In the genomic region with DNA sequence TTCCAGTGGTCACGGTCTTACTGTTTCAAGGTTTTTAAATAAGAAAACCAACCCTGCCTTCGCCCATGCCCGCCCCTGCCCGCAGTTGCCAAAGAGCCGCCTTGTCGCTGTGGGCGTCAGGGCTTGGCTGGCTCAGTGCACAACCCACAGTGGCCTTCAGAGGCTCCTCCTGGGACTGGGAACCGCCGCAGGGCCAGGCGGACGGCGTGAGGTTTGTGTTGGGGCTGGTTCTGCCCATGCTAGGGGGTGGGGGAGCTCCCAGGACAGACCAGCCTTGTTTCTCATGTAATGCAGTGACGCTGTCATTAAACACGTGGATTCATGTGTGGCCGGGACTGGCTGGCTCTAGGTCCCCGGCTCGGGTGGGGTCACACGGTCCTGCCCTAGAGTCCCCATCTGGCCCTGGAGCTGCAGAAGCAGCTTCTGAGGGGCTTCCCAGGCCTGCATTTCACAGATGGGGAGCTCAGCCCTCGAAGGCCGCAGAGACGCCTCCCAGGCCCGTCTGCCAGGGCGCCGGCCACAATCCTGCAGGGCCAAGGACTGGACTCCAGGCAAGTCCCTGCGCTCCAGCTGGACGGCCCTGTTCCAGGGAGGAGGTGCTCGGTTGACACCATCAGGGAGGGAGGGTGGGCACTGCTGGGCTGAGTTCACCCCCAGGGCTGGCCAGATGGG, we compare ENCODE assay signal across 2 cellular contexts.
TF ChIP-seq lines count a peak whose summit lies in the region.

No MANE protein-coding gene starts in this region.

TF ChIP-seq in GM12878, 131 proteins besides CTCF, POLR2A, EP300 and RAD21:
- TF ChIP-seq PML (IDR thresholded peaks at IDR 0.05; ENCODE audit: low read length) (no peak), SMAD1 (IDR thresholded peaks at IDR 0.05; ENCODE audit: low read depth, partially characterized antibody) (no peak), BHLHE40 (IDR thresholded peaks at IDR 0.05; ENCODE audit: borderline replicate concordance in 1 of 2, low read depth in 2 of 2, low read length in 1 of 2) (no peak), DPF2 (IDR thresholded peaks at IDR 0.05) (no peak), BACH1 (IDR thresholded peaks at IDR 0.05; ENCODE audit: borderline replicate concordance) (no peak), BCL11A (IDR thresholded peaks at IDR 0.05; ENCODE audit: low read depth, low read length) (no peak), KLF5 (IDR thresholded peaks at IDR 0.05; ENCODE audit: partially characterized antibody) (no peak), STAT1 (conservative IDR thresholded peaks at IDR 0.05) (no peak), NFXL1 (IDR thresholded peaks at IDR 0.05; ENCODE audit: borderline replicate concordance) (no peak), KDM1A (IDR thresholded peaks at IDR 0.05; ENCODE audit: borderline replicate concordance) (no peak), SMAD5 (IDR thresholded peaks at IDR 0.05; ENCODE audit: low read depth) (no peak), TCF3 (IDR thresholded peaks at IDR 0.05; ENCODE audit: borderline replicate concordance, insufficient read depth, low read depth, low read length) (no peak)
- TF ChIP-seq, protein P1, sequence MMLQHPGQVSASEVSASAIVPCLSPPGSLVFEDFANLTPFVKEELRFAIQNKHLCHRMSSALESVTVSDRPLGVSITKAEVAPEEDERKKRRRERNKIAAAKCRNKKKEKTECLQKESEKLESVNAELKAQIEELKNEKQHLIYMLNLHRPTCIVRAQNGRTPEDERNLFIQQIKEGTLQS (IDR thresholded peaks at IDR 0.05; ENCODE audit: borderline replicate concordance, extremely low read depth, low read depth, low read length): no peak
- TF ChIP-seq, protein P2, sequence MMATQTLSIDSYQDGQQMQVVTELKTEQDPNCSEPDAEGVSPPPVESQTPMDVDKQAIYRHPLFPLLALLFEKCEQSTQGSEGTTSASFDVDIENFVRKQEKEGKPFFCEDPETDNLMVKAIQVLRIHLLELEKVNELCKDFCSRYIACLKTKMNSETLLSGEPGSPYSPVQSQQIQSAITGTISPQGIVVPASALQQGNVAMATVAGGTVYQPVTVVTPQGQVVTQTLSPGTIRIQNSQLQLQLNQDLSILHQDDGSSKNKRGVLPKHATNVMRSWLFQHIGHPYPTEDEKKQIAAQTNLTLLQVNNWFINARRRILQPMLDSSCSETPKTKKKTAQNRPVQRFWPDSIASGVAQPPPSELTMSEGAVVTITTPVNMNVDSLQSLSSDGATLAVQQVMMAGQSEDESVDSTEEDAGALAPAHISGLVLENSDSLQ (IDR thresholded peaks at IDR 0.05): no peak
- TF ChIP-seq, protein P3, sequence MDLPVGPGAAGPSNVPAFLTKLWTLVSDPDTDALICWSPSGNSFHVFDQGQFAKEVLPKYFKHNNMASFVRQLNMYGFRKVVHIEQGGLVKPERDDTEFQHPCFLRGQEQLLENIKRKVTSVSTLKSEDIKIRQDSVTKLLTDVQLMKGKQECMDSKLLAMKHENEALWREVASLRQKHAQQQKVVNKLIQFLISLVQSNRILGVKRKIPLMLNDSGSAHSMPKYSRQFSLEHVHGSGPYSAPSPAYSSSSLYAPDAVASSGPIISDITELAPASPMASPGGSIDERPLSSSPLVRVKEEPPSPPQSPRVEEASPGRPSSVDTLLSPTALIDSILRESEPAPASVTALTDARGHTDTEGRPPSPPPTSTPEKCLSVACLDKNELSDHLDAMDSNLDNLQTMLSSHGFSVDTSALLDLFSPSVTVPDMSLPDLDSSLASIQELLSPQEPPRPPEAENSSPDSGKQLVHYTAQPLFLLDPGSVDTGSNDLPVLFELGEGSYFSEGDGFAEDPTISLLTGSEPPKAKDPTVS (IDR thresholded peaks at IDR 0.05; ENCODE audit: low read depth, low read length): no peak
- TF ChIP-seq, protein P4, sequence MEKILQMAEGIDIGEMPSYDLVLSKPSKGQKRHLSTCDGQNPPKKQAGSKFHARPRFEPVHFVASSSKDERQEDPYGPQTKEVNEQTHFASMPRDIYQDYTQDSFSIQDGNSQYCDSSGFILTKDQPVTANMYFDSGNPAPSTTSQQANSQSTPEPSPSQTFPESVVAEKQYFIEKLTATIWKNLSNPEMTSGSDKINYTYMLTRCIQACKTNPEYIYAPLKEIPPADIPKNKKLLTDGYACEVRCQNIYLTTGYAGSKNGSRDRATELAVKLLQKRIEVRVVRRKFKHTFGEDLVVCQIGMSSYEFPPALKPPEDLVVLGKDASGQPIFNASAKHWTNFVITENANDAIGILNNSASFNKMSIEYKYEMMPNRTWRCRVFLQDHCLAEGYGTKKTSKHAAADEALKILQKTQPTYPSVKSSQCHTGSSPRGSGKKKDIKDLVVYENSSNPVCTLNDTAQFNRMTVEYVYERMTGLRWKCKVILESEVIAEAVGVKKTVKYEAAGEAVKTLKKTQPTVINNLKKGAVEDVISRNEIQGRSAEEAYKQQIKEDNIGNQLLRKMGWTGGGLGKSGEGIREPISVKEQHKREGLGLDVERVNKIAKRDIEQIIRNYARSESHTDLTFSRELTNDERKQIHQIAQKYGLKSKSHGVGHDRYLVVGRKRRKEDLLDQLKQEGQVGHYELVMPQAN (conservative IDR thresholded peaks at IDR 0.05): no peak

TF ChIP-seq in WTC11, 78 proteins besides CTCF, POLR2A, EP300 and RAD21:
- TF ChIP-seq ZNF416 (CRISPR knock-in tag; IDR thresholded peaks at IDR 0.05) (no peak), TEAD4 (CRISPR knock-in tag; IDR thresholded peaks at IDR 0.05) (no peak), CREM (CRISPR knock-in tag; IDR thresholded peaks at IDR 0.05) (no peak), GTF2I (CRISPR knock-in tag; conservative IDR thresholded peaks at IDR 0.05) (no peak), JAZF1 (CRISPR knock-in tag; IDR thresholded peaks at IDR 0.05) (no peak), FOXJ3 (CRISPR knock-in tag; IDR thresholded peaks at IDR 0.05; ENCODE audit: borderline replicate concordance) (no peak)
- TF ChIP-seq, protein P5, sequence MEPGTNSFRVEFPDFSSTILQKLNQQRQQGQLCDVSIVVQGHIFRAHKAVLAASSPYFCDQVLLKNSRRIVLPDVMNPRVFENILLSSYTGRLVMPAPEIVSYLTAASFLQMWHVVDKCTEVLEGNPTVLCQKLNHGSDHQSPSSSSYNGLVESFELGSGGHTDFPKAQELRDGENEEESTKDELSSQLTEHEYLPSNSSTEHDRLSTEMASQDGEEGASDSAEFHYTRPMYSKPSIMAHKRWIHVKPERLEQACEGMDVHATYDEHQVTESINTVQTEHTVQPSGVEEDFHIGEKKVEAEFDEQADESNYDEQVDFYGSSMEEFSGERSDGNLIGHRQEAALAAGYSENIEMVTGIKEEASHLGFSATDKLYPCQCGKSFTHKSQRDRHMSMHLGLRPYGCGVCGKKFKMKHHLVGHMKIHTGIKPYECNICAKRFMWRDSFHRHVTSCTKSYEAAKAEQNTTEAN (CRISPR knock-in tag; IDR thresholded peaks at IDR 0.05): no peak
- TF ChIP-seq, protein P6, sequence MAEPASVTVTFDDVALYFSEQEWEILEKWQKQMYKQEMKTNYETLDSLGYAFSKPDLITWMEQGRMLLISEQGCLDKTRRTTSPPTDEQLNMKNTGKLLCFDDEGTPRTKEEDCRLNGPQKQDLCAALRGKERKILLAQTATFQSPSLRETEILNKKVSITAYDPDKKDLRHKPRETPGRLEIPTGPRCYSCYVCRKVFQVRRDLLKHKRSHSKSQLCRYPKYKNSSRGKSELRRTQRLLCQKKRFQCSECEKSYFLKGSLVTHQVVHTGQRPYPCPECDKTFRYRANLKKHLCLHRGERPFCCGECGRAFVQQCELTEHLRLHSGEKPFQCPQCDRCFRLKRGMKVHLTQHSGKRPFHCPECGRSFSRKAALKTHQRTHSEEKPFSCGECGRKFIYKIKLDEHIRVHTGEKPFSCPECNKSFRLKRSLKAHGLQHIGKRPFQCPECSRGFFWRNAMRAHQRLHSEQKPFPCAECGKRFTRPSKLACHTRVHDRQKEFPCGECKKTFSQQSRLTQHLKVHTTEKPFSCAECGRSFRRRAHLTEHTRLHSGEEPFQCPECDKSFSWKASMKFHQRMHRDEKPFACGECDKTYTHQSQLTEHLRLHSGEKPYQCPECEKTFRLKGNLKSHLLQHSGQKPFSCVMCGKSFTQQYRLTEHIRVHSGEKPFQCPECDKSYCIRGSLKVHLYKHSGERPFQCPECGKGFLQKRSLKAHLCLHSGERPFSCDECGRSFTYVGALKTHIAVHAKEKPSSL (CRISPR knock-in tag; conservative IDR thresholded peaks at IDR 0.05): no peak
- TF ChIP-seq, protein P7, sequence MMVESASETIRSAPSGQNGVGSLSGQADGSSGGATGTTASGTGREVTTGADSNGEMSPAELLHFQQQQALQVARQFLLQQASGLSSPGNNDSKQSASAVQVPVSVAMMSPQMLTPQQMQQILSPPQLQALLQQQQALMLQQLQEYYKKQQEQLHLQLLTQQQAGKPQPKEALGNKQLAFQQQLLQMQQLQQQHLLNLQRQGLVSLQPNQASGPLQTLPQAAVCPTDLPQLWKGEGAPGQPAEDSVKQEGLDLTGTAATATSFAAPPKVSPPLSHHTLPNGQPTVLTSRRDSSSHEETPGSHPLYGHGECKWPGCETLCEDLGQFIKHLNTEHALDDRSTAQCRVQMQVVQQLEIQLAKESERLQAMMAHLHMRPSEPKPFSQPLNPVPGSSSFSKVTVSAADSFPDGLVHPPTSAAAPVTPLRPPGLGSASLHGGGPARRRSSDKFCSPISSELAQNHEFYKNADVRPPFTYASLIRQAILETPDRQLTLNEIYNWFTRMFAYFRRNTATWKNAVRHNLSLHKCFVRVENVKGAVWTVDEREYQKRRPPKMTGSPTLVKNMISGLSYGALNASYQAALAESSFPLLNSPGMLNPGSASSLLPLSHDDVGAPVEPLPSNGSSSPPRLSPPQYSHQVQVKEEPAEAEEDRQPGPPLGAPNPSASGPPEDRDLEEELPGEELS (CRISPR knock-in tag; IDR thresholded peaks at IDR 0.05): no peak
- TF ChIP-seq, protein P8, sequence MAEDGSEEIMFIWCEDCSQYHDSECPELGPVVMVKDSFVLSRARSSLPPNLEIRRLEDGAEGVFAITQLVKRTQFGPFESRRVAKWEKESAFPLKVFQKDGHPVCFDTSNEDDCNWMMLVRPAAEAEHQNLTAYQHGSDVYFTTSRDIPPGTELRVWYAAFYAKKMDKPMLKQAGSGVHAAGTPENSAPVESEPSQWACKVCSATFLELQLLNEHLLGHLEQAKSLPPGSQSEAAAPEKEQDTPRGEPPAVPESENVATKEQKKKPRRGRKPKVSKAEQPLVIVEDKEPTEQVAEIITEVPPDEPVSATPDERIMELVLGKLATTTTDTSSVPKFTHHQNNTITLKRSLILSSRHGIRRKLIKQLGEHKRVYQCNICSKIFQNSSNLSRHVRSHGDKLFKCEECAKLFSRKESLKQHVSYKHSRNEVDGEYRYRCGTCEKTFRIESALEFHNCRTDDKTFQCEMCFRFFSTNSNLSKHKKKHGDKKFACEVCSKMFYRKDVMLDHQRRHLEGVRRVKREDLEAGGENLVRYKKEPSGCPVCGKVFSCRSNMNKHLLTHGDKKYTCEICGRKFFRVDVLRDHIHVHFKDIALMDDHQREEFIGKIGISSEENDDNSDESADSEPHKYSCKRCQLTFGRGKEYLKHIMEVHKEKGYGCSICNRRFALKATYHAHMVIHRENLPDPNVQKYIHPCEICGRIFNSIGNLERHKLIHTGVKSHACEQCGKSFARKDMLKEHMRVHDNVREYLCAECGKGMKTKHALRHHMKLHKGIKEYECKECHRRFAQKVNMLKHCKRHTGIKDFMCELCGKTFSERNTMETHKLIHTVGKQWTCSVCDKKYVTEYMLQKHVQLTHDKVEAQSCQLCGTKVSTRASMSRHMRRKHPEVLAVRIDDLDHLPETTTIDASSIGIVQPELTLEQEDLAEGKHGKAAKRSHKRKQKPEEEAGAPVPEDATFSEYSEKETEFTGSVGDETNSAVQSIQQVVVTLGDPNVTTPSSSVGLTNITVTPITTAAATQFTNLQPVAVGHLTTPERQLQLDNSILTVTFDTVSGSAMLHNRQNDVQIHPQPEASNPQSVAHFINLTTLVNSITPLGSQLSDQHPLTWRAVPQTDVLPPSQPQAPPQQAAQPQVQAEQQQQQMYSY (CRISPR knock-in tag; IDR thresholded peaks at IDR 0.05): no peak
- TF ChIP-seq, protein P9, sequence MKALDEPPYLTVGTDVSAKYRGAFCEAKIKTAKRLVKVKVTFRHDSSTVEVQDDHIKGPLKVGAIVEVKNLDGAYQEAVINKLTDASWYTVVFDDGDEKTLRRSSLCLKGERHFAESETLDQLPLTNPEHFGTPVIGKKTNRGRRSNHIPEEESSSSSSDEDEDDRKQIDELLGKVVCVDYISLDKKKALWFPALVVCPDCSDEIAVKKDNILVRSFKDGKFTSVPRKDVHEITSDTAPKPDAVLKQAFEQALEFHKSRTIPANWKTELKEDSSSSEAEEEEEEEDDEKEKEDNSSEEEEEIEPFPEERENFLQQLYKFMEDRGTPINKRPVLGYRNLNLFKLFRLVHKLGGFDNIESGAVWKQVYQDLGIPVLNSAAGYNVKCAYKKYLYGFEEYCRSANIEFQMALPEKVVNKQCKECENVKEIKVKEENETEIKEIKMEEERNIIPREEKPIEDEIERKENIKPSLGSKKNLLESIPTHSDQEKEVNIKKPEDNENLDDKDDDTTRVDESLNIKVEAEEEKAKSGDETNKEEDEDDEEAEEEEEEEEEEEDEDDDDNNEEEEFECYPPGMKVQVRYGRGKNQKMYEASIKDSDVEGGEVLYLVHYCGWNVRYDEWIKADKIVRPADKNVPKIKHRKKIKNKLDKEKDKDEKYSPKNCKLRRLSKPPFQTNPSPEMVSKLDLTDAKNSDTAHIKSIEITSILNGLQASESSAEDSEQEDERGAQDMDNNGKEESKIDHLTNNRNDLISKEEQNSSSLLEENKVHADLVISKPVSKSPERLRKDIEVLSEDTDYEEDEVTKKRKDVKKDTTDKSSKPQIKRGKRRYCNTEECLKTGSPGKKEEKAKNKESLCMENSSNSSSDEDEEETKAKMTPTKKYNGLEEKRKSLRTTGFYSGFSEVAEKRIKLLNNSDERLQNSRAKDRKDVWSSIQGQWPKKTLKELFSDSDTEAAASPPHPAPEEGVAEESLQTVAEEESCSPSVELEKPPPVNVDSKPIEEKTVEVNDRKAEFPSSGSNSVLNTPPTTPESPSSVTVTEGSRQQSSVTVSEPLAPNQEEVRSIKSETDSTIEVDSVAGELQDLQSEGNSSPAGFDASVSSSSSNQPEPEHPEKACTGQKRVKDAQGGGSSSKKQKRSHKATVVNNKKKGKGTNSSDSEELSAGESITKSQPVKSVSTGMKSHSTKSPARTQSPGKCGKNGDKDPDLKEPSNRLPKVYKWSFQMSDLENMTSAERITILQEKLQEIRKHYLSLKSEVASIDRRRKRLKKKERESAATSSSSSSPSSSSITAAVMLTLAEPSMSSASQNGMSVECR (CRISPR knock-in tag; IDR thresholded peaks at IDR 0.05; ENCODE audit: borderline replicate concordance): no peak
- TF ChIP-seq, protein P10, sequence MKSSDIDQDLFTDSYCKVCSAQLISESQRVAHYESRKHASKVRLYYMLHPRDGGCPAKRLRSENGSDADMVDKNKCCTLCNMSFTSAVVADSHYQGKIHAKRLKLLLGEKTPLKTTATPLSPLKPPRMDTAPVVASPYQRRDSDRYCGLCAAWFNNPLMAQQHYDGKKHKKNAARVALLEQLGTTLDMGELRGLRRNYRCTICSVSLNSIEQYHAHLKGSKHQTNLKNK (CRISPR knock-in tag; IDR thresholded peaks at IDR 0.05): no peak
- TF ChIP-seq, protein P11, sequence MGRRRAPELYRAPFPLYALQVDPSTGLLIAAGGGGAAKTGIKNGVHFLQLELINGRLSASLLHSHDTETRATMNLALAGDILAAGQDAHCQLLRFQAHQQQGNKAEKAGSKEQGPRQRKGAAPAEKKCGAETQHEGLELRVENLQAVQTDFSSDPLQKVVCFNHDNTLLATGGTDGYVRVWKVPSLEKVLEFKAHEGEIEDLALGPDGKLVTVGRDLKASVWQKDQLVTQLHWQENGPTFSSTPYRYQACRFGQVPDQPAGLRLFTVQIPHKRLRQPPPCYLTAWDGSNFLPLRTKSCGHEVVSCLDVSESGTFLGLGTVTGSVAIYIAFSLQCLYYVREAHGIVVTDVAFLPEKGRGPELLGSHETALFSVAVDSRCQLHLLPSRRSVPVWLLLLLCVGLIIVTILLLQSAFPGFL (CRISPR knock-in tag; IDR thresholded peaks at IDR 0.05; ENCODE audit: borderline replicate concordance): no peak
TF ChIP-seq in WTC11: peak in this region for 0.
